Comparison of ENCODE assay signal across 14 cellular contexts in genomic region chr7:102408530-102408929, GRCh38. TPM values are rescaled to one million over a fixed set of nuclear protein-coding genes. Genes with fewer than 3 reads are reported as not detected.
A peak's percentile ranks its signal among the peaks of the same experiment; 100 is the strongest.
DNase-seq lines count a peak whose midpoint lies in the region; ATAC-seq and TF ChIP-seq lines count a peak whose summit lies in the region.
"Not testable (repeated sequence)": the region's sequence is repeated elsewhere in the genome, so short reads cannot be mapped to it uniquely, and the experiment has no call there.
"Had no signal": no experiment of that assay in that cellular context is flagged by ENCODE, and none has a peak within 500 bp of the region (broad histone marks: within the 10 kb centered on the region; RNA-seq: fewer than 3 reads in every experiment).

No MANE protein-coding gene starts in this region.

- H3K4me1 Mint-ChIP-seq in activated CD4-positive, alpha-beta memory T cell treated with anti-CD3 and anti-CD28 coated beads for 36 hours (ENCODE audit: low read depth), result not testable (repeated sequence)

- not testable (repeated sequence) for H3K4me3 Mint-ChIP-seq in activated CD4-positive, alpha-beta memory T cell treated with anti-CD3 and anti-CD28 coated beads for 36 hours

- CTCF ChIA-PET in activated CD4-positive, alpha-beta memory T cell treated with anti-CD3 and anti-CD28 coated beads for 36 hours (lab: Charles Lee), result interaction anchor here (2.7 kb wide), 1 partner anchor 42 kb away, joined by 11 read pairs; no protein-coding TSS in a partner anchor

- not testable (repeated sequence) for H3K9me3 Mint-ChIP-seq in activated CD4-positive, alpha-beta memory T cell treated with anti-CD3 and anti-CD28 coated beads for 36 hours

- DNase-seq in GM12865 (ENCODE audit: low read depth), result peak; percentile 84
- DNase-seq in activated CD4-positive, alpha-beta memory T cell treated with anti-CD3 and anti-CD28 coated beads for 36 hours, result not testable (repeated sequence)
- DNase-seq in glomerular visceral epithelial cell (ENCODE audit: extremely low spot score), result peak; percentile 69

- ATAC-seq in GM18907 (IDR thresholded peaks at IDR 0.05; ENCODE audit: unreplicated experiment) (peak; percentile 67), GM21423 (IDR thresholded peaks at IDR 0.05; ENCODE audit: unreplicated experiment) (peak; percentile 70), HG02885 (IDR thresholded peaks at IDR 0.05; ENCODE audit: poor library complexity, unreplicated experiment) (peak; percentile 68), HG03457 (IDR thresholded peaks at IDR 0.05; ENCODE audit: unreplicated experiment) (peak; percentile 41)

- peaks cover 45% of the 10 kb centered on the region for H3K36me3 Mint-ChIP-seq in activated CD4-positive, alpha-beta memory T cell treated with anti-CD3 and anti-CD28 coated beads for 36 hours

- H3K27me3 Mint-ChIP-seq in activated CD4-positive, alpha-beta memory T cell treated with anti-CD3 and anti-CD28 coated beads for 36 hours, result not testable (repeated sequence)

- not testable (repeated sequence) for H3K4me3 ChIP-seq in GM12865 (ENCODE audit: low read depth, low read length)

- peak overlapping the region; percentile 54 for H3K27ac Mint-ChIP-seq in activated CD4-positive, alpha-beta memory T cell treated with anti-CD3 and anti-CD28 coated beads for 36 hours

- POLR2A ChIA-PET in activated CD4-positive, alpha-beta memory T cell treated with anti-CD3 and anti-CD28 coated beads for 36 hours (lab: Charles Lee), result not testable (repeated sequence)

- TF ChIP-seq CTCF in GM12865 (IDR thresholded peaks at IDR 0.05; ENCODE audit: insufficient read depth, low read depth, low read length, missing control alignments), result not testable (repeated sequence)

- intact Hi-C loops in activated CD4-positive, alpha-beta memory T cell treated with anti-CD3 and anti-CD28 coated beads for 36 hours (cut with micrococcal nuclease), result not testable (repeated sequence)

RNA-seq across cellular contexts. Expression of gene PRKRIP1, which starts 12.4 kb away (rescaled TPM):
- 10 to 100 TPM; 20.8 to 22.6 TPM for total RNA-seq in activated CD4-positive, alpha-beta memory T cell treated with anti-CD3 and anti-CD28 coated beads for 36 hours

RNA-seq across cellular contexts. Expression of gene ORAI2, which starts 24.8 kb away (rescaled TPM):
- total RNA-seq in activated CD4-positive, alpha-beta memory T cell treated with anti-CD3 and anti-CD28 coated beads for 36 hours, result 10 to 100 TPM; 28.7 to 31.5 TPM

RNA-seq across cellular contexts. Expression of gene SPDYE6, which starts 52.3 kb away (rescaled TPM):
- not detected for total RNA-seq in activated CD4-positive, alpha-beta memory T cell treated with anti-CD3 and anti-CD28 coated beads for 36 hours
- total RNA-seq: astrocyte; CD4-positive, alpha-beta T cell; epithelial cell of proximal tubule; H4; K562; left ventricle myocardium superior; progenitor cell of endocrine pancreas had no signal

RNA-seq across cellular contexts. Expression of gene ALKBH4, which starts 56.1 kb away (rescaled TPM):
- total RNA-seq in activated CD4-positive, alpha-beta memory T cell treated with anti-CD3 and anti-CD28 coated beads for 36 hours, result 1 to 10 TPM; 7.7 to 7.8 TPM

RNA-seq across cellular contexts. Expression of gene LRWD1, which starts 56.3 kb away (rescaled TPM):
- total RNA-seq in activated CD4-positive, alpha-beta memory T cell treated with anti-CD3 and anti-CD28 coated beads for 36 hours, result 10 to 100 TPM; 16.4 to 20.0 TPM
